ENCODE assay signal across 13 cellular contexts in genomic region chr1:209168204-209168603, GRCh38.
DNase-seq lines count a peak whose midpoint lies in the region; ATAC-seq and TF ChIP-seq lines count a peak whose summit lies in the region.
"Had no signal": no experiment of that assay in that cellular context is flagged by ENCODE, and none has a peak within 500 bp of the region (broad histone marks: within the 10 kb centered on the region; RNA-seq: fewer than 3 reads in every experiment).

No MANE protein-coding gene starts in this region.

- H3K4me3 ChIP-seq in astrocyte of the cerebellum (ENCODE audit: low read depth, low read length) = no peak overlapping the region

- TF ChIP-seq CTCF in astrocyte of the cerebellum (IDR thresholded peaks at IDR 0.05; ENCODE audit: low read depth, low read length, missing control alignments) = no peak

- in situ Hi-C loops in ACHN (cut with HindIII; ENCODE audit: low pct_ligation_motif_present, low pct_unique_long_range_greater_than_20kb, low sequenced_read_pairs) (no loop called here), astrocyte of the cerebellum (cut with HindIII; ENCODE audit: low sequenced_read_pairs) (no loop called here)

- peak; percentile 46 for DNase-seq in ACHN
- peak; percentile 72 for DNase-seq in HT1080 (ENCODE audit: low read depth)
- DNase-seq in astrocyte of the cerebellum (ENCODE audit: low read depth) = peak; percentile 53
- peak; percentile 20 for DNase-seq in glomerular visceral epithelial cell (ENCODE audit: extremely low spot score)
- no peak for DNase-seq in COR-L47 (lab: John Stamatoyannopoulos, UW)
- DNase-seq in NCI-H1694 treated with DMSO at 0.1 percent for 48 hours (lab: John Stamatoyannopoulos, UW) = no peak
- DNase-seq in NCI-H2227 treated with DMSO at 0.1 percent for 48 hours (lab: John Stamatoyannopoulos, UW) = no peak
- DNase-seq: activated CD4-positive, alpha-beta T cell treated with anti-CD3 and anti-CD28 coated beads, Interleukin-2, amount 50 U/mL, for 1 hour; H9; NCI-H1930; NCI-H774; Right ventricle myocardium superior had no signal

- ATAC-seq in HG02938 (IDR thresholded peaks at IDR 0.05; ENCODE audit: unreplicated experiment) = no peak

Comparison
In these comparisons a context has a peak if more than half of its experiments do, and no peak if none do; other contexts are left out.
1. DNase-seq: peak in ACHN (single experiment), HT1080 (single experiment), astrocyte of the cerebellum (single experiment) and glomerular visceral epithelial cell (single experiment); none in COR-L47 (single experiment), NCI-H1694 treated with DMSO at 0.1 percent for 48 hours (single experiment) and NCI-H2227 treated with DMSO at 0.1 percent for 48 hours (single experiment).